In the genomic region with DNA sequence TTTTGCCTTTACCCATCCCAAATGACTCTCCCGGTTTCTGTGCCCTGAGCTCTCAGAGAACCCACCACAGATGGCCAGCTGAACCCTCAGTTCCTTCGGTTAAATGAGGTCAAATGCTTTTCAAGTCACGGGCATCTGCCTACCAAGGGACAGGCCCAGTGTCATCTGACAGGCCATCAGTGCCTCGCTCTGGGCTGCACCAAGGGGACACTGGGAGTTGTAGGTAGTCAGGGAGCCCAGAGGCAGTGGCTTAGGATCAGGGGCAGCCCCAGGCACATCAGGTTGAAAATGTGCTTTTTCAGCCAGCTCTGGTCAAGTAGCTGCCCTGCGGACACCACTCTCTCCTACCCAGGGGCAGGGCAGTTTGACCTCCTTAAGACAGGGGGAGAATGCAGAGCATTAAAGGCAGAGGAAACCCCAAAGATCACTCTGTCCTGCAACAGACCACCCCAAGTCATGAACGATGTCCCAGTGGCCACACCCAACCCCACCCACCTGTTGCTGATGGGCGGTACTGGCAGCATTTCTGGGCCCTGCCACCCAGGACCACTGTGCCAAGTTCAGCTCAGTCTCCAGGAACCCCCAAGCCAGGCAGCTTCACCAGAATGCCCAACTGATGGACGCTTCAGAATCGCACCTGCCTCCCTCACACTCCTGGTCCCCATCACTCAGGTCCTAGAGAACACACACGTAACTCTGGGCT, we compare ENCODE assay signal across 18 cellular contexts.
DNase-seq lines count a peak whose midpoint lies in the region; ATAC-seq and TF ChIP-seq lines count a peak whose summit lies in the region.
"Had no signal": no experiment of that assay in that cellular context is flagged by ENCODE, and none has a peak within 500 bp of the region (broad histone marks: within the 10 kb centered on the region; RNA-seq: fewer than 3 reads in every experiment).

No MANE protein-coding gene starts in this region.

- no peaks in the 10 kb centered on the region for H3K9me2 ChIP-seq in hepatocyte (replicated peaks; ENCODE audit: insufficient read depth)

- DNase-seq in Right ventricle myocardium inferior (ENCODE audit: missing footprints) (peak; percentile 49), cardiac septum (ENCODE audit: low spot score) (no peak), heart left ventricle (no peak), thyroid gland (peak in 1 of 2 donors; percentile 52), middle frontal gyrus (ENCODE audit: extremely low spot score, low spot score) (no peak), hippocampal formation (lab: John Stamatoyannopoulos, UW) (no peak), hepatocyte (ENCODE audit: low spot score) (no peak)
- no peak for DNase-seq in naive thymus-derived CD4-positive, alpha-beta T cell
- DNase-seq: activated CD4-positive, alpha-beta memory T cell treated with anti-CD3 and anti-CD28 coated beads, Interleukin-2, amount 10 ng/mL, durations not matched to agents 7 days and 5 days; activated gamma-delta T cell; NCI-H526 treated with DMSO at 0.1 percent for 48 hours; stimulated activated CD4-positive, alpha-beta T cell treated with anti-CD3 and anti-CD28 coated beads, Interleukin-2, amount 100 ng/mL, for 24 hours; testis had no signal

- no peaks in the 10 kb centered on the region for H3K4me1 Mint-ChIP-seq in naive thymus-derived CD4-positive, alpha-beta T cell
- H3K4me1 Mint-ChIP-seq: activated CD4-positive, alpha-beta memory T cell treated with anti-CD3 and anti-CD28 coated beads, Interleukin-2, amount 10 ng/mL, durations not matched to agents 7 days and 5 days had no signal

- POLR2A ChIA-PET in naive thymus-derived CD4-positive, alpha-beta T cell (lab: Charles Lee) = no interaction called here

- H3K36me3 Mint-ChIP-seq in naive thymus-derived CD4-positive, alpha-beta T cell = no peaks in the 10 kb centered on the region
- H3K36me3 Mint-ChIP-seq: stimulated activated effector memory CD8-positive, alpha-beta T cell treated with anti-CD3 and anti-CD28 coated beads, Interleukin-12 subunit alpha, Interleukin-12 subunit beta, amount 100 ng/mL, for 72 hours had no signal

- H3K4me3 Mint-ChIP-seq in naive thymus-derived CD4-positive, alpha-beta T cell = no peak overlapping the region
- H3K4me3 Mint-ChIP-seq: activated CD4-positive, alpha-beta memory T cell treated with anti-CD3 and anti-CD28 coated beads, Interleukin-2, amount 10 ng/mL, durations not matched to agents 7 days and 5 days; nephron; stimulated activated effector memory CD8-positive, alpha-beta T cell treated with anti-CD3 and anti-CD28 coated beads, Interleukin-12 subunit alpha, Interleukin-12 subunit beta, amount 100 ng/mL, for 72 hours had no signal

- TF ChIP-seq CTCF in heart left ventricle (IDR thresholded peaks at IDR 0.05) (no peak), thyroid gland (IDR thresholded peaks at IDR 0.05) (no peak), hepatocyte (IDR thresholded peaks at IDR 0.05; ENCODE audit: poor library complexity) (no peak)

- CTCF ChIA-PET in naive thymus-derived CD4-positive, alpha-beta T cell (lab: Charles Lee) = no interaction called here

- intact Hi-C loops in Right ventricle myocardium inferior (cut with DNase I) (no loop called here), cardiac septum (cut with DNase I) (loop anchor here (5.0 kb wide), 1 partner anchor 52 kb away; no protein-coding TSS in a partner anchor), heart left ventricle (cut with DNase I) (loop anchor here in 2 of 10 donors (10.0 kb wide), 1 partner anchor 49 kb away; no protein-coding TSS in a partner anchor), thyroid gland (cut with DNase I) (no loop called here)
- intact Hi-C loops in naive thymus-derived CD4-positive, alpha-beta T cell (cut with micrococcal nuclease) = no loop called here

- H3K9me3 ChIP-seq in heart left ventricle = no peaks in the 10 kb centered on the region
- H3K9me3 ChIP-seq in naive thymus-derived CD4-positive, alpha-beta T cell (ENCODE audit: control insufficient read depth in 2 of 3, low read length in 3 of 3) = no peaks in the 10 kb centered on the region
- no peaks in the 10 kb centered on the region for H3K9me3 ChIP-seq in thyroid gland
- H3K9me3 ChIP-seq in hepatocyte (ENCODE audit: low read depth) = no peaks in the 10 kb centered on the region
- H3K9me3 ChIP-seq: testis had no signal

- no peaks in the 10 kb centered on the region for H3K9me3 Mint-ChIP-seq in naive thymus-derived CD4-positive, alpha-beta T cell
- H3K9me3 Mint-ChIP-seq: activated CD4-positive, alpha-beta memory T cell treated with anti-CD3 and anti-CD28 coated beads, Interleukin-2, amount 10 ng/mL, durations not matched to agents 7 days and 5 days; nephron; stimulated activated effector memory CD8-positive, alpha-beta T cell treated with anti-CD3 and anti-CD28 coated beads, Interleukin-12 subunit alpha, Interleukin-12 subunit beta, amount 100 ng/mL, for 72 hours had no signal

- H3K4me3 ChIP-seq in heart left ventricle = no peak overlapping the region
- H3K4me3 ChIP-seq in naive thymus-derived CD4-positive, alpha-beta T cell (ENCODE audit: low read length) = no peak overlapping the region
- no peak overlapping the region for H3K4me3 ChIP-seq in thyroid gland (replicated peaks in 1 of 3)
- H3K4me3 ChIP-seq in hepatocyte = no peak overlapping the region
- H3K4me3 ChIP-seq: skin epidermis, testis had no signal

- no peaks in the 10 kb centered on the region for H3K79me2 ChIP-seq in hepatocyte

- peak overlapping the region in 11 of 12 donors; percentile 27 to 87 (median 64) for H3K27ac ChIP-seq in heart left ventricle
- no peak overlapping the region for H3K27ac ChIP-seq in naive thymus-derived CD4-positive, alpha-beta T cell (ENCODE audit: low read depth, low read length)
- H3K27ac ChIP-seq in thyroid gland = peak overlapping the region; percentile 92 to 96 (median 95)
- no peak overlapping the region for H3K27ac ChIP-seq in hepatocyte
- H3K27ac ChIP-seq: C4-2B, HL-60, testis had no signal

- peak; percentile 45 for ATAC-seq in Right ventricle myocardium inferior
- ATAC-seq in heart left ventricle = peak; percentile 34 to 65 (median 57)
- peak; percentile 12 for ATAC-seq in naive thymus-derived CD4-positive, alpha-beta T cell
- ATAC-seq: stimulated activated effector memory CD8-positive, alpha-beta T cell treated with anti-CD3 and anti-CD28 coated beads, Interleukin-12 subunit alpha, Interleukin-12 subunit beta, amount 100 ng/mL, for 72 hours had no signal

- H3K27me3 Mint-ChIP-seq in naive thymus-derived CD4-positive, alpha-beta T cell = peaks cover 0 to 3% (median 0%) of the 10 kb centered on the region in 5 donors
- H3K27me3 Mint-ChIP-seq: activated CD4-positive, alpha-beta memory T cell treated with anti-CD3 and anti-CD28 coated beads, Interleukin-2, amount 10 ng/mL, durations not matched to agents 7 days and 5 days had no signal

- TF ChIP-seq POLR2A in heart left ventricle (IDR thresholded peaks at IDR 0.05) (no peak), thyroid gland (IDR thresholded peaks at IDR 0.05) (no peak)

- no peaks in the 10 kb centered on the region for H3K36me3 ChIP-seq in heart left ventricle
- no peaks in the 10 kb centered on the region for H3K36me3 ChIP-seq in naive thymus-derived CD4-positive, alpha-beta T cell (ENCODE audit: control insufficient read depth in 2 of 3, insufficient read depth in 3 of 3, low read length in 3 of 3)
- no peaks in the 10 kb centered on the region for H3K36me3 ChIP-seq in thyroid gland
- H3K36me3 ChIP-seq in hepatocyte (replicated peaks; ENCODE audit: insufficient read depth, low read depth) = no peaks in the 10 kb centered on the region

- no peak overlapping the region for H3K27ac Mint-ChIP-seq in naive thymus-derived CD4-positive, alpha-beta T cell
- H3K27ac Mint-ChIP-seq: activated CD4-positive, alpha-beta memory T cell treated with anti-CD3 and anti-CD28 coated beads, Interleukin-2, amount 10 ng/mL, durations not matched to agents 7 days and 5 days; stimulated activated effector memory CD8-positive, alpha-beta T cell treated with anti-CD3 and anti-CD28 coated beads, Interleukin-12 subunit alpha, Interleukin-12 subunit beta, amount 100 ng/mL, for 72 hours had no signal

- 55 to 59% (median 57%) methylated on average over 9 to 10 of the region's 10 CpGs for WGBS in heart left ventricle, 4 donors
- 48 to 61% methylated on average over 5 to 7 of the region's 10 CpGs for WGBS in thyroid gland, 2 donors
- WGBS in hepatocyte (ENCODE audit: low lambda C conversion rate, missing lambda C conversion rate) = 87% methylated on average over 10 of the region's 10 CpGs

- H3K4me1 ChIP-seq in heart left ventricle = peaks cover 0 to 83% (median 44%) of the 10 kb centered on the region in 12 donors
- no peaks in the 10 kb centered on the region for H3K4me1 ChIP-seq in naive thymus-derived CD4-positive, alpha-beta T cell (ENCODE audit: control insufficient read depth in 2 of 2, insufficient read depth in 2 of 2, low read length in 2 of 2)
- H3K4me1 ChIP-seq in thyroid gland = peaks cover 50 to 51% of the 10 kb centered on the region in 2 donors
- H3K4me1 ChIP-seq in hepatocyte (ENCODE audit: insufficient read depth) = peaks cover 4% of the 10 kb centered on the region
- H3K4me1 ChIP-seq: testis had no signal

- H3K27me3 ChIP-seq in heart left ventricle = no peaks in the 10 kb centered on the region
- H3K27me3 ChIP-seq in naive thymus-derived CD4-positive, alpha-beta T cell (ENCODE audit: control insufficient read depth in 2 of 2, insufficient read depth in 2 of 2, low read length in 2 of 2) = no peaks in the 10 kb centered on the region
- H3K27me3 ChIP-seq in thyroid gland = no peaks in the 10 kb centered on the region
- H3K27me3 ChIP-seq in hepatocyte = no peaks in the 10 kb centered on the region
- H3K27me3 ChIP-seq: testis had no signal

- H4K20me1 ChIP-seq in hepatocyte (ENCODE audit: insufficient read depth, poor library complexity, severe bottlenecking) = no peaks in the 10 kb centered on the region

- no peak overlapping the region for H3K4me2 ChIP-seq in hepatocyte

- no peak overlapping the region for H2AFZ ChIP-seq in hepatocyte

Comparison
In these comparisons a context has a peak if more than half of its experiments do, and no peak if none do; other contexts are left out.
1. H3K27ac ChIP-seq: peak in heart left ventricle (11 of 12) and thyroid gland (3 of 3); none in naive thymus-derived CD4-positive, alpha-beta T cell (single experiment) and hepatocyte (single experiment).
2. Peak in every context shown above with its lines, with median percentiles within 50 percentile points of each other: ATAC-seq.